1 cellular context compared by ENCODE assay signal in the genomic region with DNA sequence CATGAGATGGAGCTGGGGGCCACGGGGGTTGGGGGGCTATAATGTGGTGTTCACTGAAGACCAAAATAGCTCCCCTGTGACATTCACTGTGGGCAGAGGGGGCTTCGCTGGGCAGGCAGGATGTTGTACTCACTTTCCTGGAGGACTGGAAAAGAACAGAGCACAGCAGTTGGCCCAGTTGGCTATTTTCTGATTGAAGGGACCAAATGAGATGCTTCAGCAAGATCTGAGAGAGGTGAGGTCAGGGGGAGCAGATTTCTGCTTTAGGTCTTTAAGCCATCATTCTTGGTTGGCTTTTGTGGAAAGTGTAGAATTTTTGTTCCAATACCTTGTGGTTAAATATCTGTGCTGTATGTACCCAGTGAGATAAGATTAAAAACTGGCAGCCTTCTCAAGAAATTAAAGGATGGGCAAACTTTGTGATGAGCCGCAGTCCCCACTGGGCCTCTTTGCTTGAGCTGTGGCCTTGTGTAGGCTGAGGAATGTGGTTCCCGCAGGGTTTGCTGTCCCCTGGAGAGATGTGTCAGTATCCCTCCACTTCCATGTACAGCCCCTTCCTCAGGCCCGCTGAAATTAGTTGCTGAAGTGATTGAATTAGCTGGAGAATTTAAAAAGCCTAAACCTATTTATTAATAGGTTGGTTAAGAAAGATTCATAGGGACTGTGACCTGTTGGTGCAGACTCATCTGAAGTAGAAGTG.
TF ChIP-seq lines count a peak whose summit lies in the region.

No MANE protein-coding gene starts in this region.

TF ChIP-seq in GM23338, 12 proteins besides CTCF, POLR2A, EP300 and RAD21 (continued from another document):
- TF ChIP-seq EZH2phosphoT487 (IDR thresholded peaks at IDR 0.05; ENCODE audit: unreplicated experiment) (no peak), ZNF331 (CRISPR knock-in tag; IDR thresholded peaks at IDR 0.05; ENCODE audit: low read depth) (no peak), ZNF114 (CRISPR knock-in tag; IDR thresholded peaks at IDR 0.05) (no peak), POLR2AphosphoS5 (IDR thresholded peaks at IDR 0.05; ENCODE audit: low read depth) (no peak), JUNB (IDR thresholded peaks at IDR 0.05; ENCODE audit: unreplicated experiment) (no peak)
